Comparison of ENCODE assay signal across 13 cellular contexts in the genomic region with DNA sequence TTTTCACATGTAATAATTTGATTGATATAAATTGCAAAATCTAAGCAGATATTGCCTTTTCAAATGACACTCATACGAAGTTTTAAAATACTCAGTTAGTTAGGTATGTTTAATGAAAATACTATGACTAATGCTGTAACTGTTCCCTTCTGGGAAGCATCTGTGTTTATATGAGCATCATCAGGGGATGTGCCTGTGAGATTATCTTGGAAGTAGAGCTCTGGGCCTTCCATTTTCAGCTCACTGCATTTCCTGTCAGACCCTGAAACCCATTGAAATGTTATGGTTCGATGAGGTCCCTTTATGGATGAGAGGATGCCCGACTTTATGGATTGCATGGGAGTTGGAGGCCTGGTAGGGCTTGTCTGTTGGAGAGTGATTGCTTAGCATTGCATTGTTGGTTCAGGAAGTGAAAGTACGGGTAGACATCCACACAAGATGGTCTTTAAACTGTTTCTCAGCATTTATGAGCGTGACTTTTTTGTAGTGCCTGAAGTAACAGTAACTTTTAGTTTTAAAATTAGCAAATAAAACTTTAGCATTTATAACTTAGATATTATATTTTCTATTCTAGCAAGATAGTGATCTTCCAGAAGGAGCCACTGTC. TPM values are rescaled to one million over a fixed set of nuclear protein-coding genes. Genes with fewer than 3 reads are reported as not detected.
DNase-seq lines count a peak whose midpoint lies in the region; ATAC-seq and TF ChIP-seq lines count a peak whose summit lies in the region.
"Had no signal": no experiment of that assay in that cellular context is flagged by ENCODE, and none has a peak within 500 bp of the region (broad histone marks: within the 10 kb centered on the region; RNA-seq: fewer than 3 reads in every experiment).

No MANE protein-coding gene starts in this region.

- intact Hi-C loops in lower leg skin (cut with DNase I; ENCODE audit: low total_unique reads): no loop called here

- DNase-seq in Ammon's horn (ENCODE audit: low spot score) (peak; percentile 4), LHCN-M2 (ENCODE audit: low read depth) (peak; percentile 78), choroid plexus epithelial cell (ENCODE audit: low read depth) (peak; percentile 86), lung microvascular endothelial cell (ENCODE audit: low read depth in 2 of 2) (peak; percentile 74 to 97), type B pancreatic cell (ENCODE audit: extremely low spot score, unreplicated experiment) (no peak), lower leg skin (ENCODE audit: low spot score in 2 of 2) (no peak)
- DNase-seq in activated naive CD4-positive, alpha-beta T cell treated with anti-CD3 and anti-CD28 coated beads, Interleukin-2, amount 50 U/mL, for 72 hours (ENCODE audit: low spot score in 2 of 2): no peak
- DNase-seq: activated CD4-positive, alpha-beta T cell treated with anti-CD3 and anti-CD28 coated beads for 48 hours; KBM-7; NCI-H446 treated with DMSO at 0.1 percent for 48 hours; small intestine; stimulated activated CD8-positive, alpha-beta memory T cell treated with anti-CD3 and anti-CD28 coated beads, Interleukin-4, amount 100 ng/mL, for 48 hours had no signal

- 81 to 82% methylated on average over 5 of the region's 5 CpGs for WGBS in lower leg skin, 2 donors

- TF ChIP-seq CTCF in choroid plexus epithelial cell (conservative IDR thresholded peaks at IDR 0.05; ENCODE audit: low read depth, low read length): no peak
- no peak for TF ChIP-seq CTCF in type B pancreatic cell (conservative IDR thresholded peaks at IDR 0.05)
- no peak for TF ChIP-seq CTCF in lower leg skin (IDR thresholded peaks at IDR 0.05)

- no peak for TF ChIP-seq POLR2A in lower leg skin (IDR thresholded peaks at IDR 0.05)

- H3K27ac Mint-ChIP-seq in activated naive CD4-positive, alpha-beta T cell treated with anti-CD3 and anti-CD28 coated beads, Interleukin-2, amount 50 U/mL, for 72 hours: no peak overlapping the region
- H3K27ac Mint-ChIP-seq in type B pancreatic cell: no peak overlapping the region

- H3K4me3 ChIP-seq in choroid plexus epithelial cell (ENCODE audit: low read depth, low read length): no peak overlapping the region
- no peak overlapping the region for H3K4me3 ChIP-seq in lower leg skin (ENCODE audit: low read depth, poor library complexity, severe bottlenecking)

- H3K4me1 Mint-ChIP-seq in type B pancreatic cell (ENCODE audit: unreplicated experiment): no peaks in the 10 kb centered on the region

- H3K36me3 Mint-ChIP-seq in activated naive CD4-positive, alpha-beta T cell treated with anti-CD3 and anti-CD28 coated beads, Interleukin-2, amount 50 U/mL, for 72 hours: peaks cover 12 to 35% of the 10 kb centered on the region in 2 donors
- H3K36me3 Mint-ChIP-seq in type B pancreatic cell: peaks cover 56% of the 10 kb centered on the region

- H3K27me3 Mint-ChIP-seq in type B pancreatic cell: no peaks in the 10 kb centered on the region

- no peak for ATAC-seq in activated naive CD4-positive, alpha-beta T cell treated with anti-CD3 and anti-CD28 coated beads, Interleukin-2, amount 50 U/mL, for 72 hours
- no peak for ATAC-seq in GM19395 (IDR thresholded peaks at IDR 0.05; ENCODE audit: unreplicated experiment)

- no peak overlapping the region for H3K4me3 Mint-ChIP-seq in type B pancreatic cell

- H3K9me3 Mint-ChIP-seq in activated naive CD4-positive, alpha-beta T cell treated with anti-CD3 and anti-CD28 coated beads, Interleukin-2, amount 50 U/mL, for 72 hours: no peaks in the 10 kb centered on the region
- no peaks in the 10 kb centered on the region for H3K9me3 Mint-ChIP-seq in type B pancreatic cell

RNA-seq across cellular contexts. Expression of a gene that starts 28.7 kb away (rescaled TPM):
- 44.6 and 48.2 TPM in 2 replicates for total RNA-seq in LHCN-M2 (2014; rRNA removed)
- 44.5 TPM for polyA plus RNA-seq in LHCN-M2 (2012)
- total RNA-seq in lung microvascular endothelial cell: 141 and 158 TPM in 2 replicates
- total RNA-seq in activated naive CD4-positive, alpha-beta T cell treated with anti-CD3 and anti-CD28 coated beads, Interleukin-2, amount 50 U/mL, for 72 hours: 100 to 1,000 TPM; 109 to 110 TPM
- 79.2 and 94.6 TPM in 2 replicates for total RNA-seq in type B pancreatic cell (ENCODE audit: low replicate concordance)
- total RNA-seq in lower leg skin: 10 to 100 TPM; 52.6 to 67.6 (median 59.7) TPM

RNA-seq across cellular contexts. Expression of a gene that starts 28.9 kb away (rescaled TPM):
- total RNA-seq in LHCN-M2 (2014; rRNA removed): 4.2 and 5.7 TPM in 2 replicates
- polyA plus RNA-seq in LHCN-M2 (2012): 3.9 TPM
- total RNA-seq in lung microvascular endothelial cell: under 0.01 and 0.22 TPM in 2 replicates
- under 1 TPM; 0.19 to 0.36 TPM for total RNA-seq in activated naive CD4-positive, alpha-beta T cell treated with anti-CD3 and anti-CD28 coated beads, Interleukin-2, amount 50 U/mL, for 72 hours
- total RNA-seq in type B pancreatic cell (ENCODE audit: low replicate concordance): 2.4 and 3.2 TPM in 2 replicates
- total RNA-seq in lower leg skin: 1 to 10 TPM; 1.1 to 6.2 (median 4.1) TPM

RNA-seq across cellular contexts. Expression of a gene that starts 29.2 kb away (rescaled TPM):
- total RNA-seq in LHCN-M2 (2014; rRNA removed) (110 and 113 TPM in 2 replicates), lung microvascular endothelial cell (12.0 and 17.5 TPM in 2 replicates), type B pancreatic cell (ENCODE audit: low replicate concordance) (29.7 and 48.7 TPM in 2 replicates), lower leg skin (100 to 1,000 TPM in 1 of 4 donors, 10 to 100 TPM in 3; 64.3 to 137 (median 83.2) TPM)
- polyA plus RNA-seq in LHCN-M2 (2012): 37.0 TPM
- 10 to 100 TPM; 22.7 to 33.4 TPM for total RNA-seq in activated naive CD4-positive, alpha-beta T cell treated with anti-CD3 and anti-CD28 coated beads, Interleukin-2, amount 50 U/mL, for 72 hours

Comparison
In these comparisons a context has a peak if more than half of its experiments do, and no peak if none do; other contexts are left out.
1. DNase-seq: peak in Ammon's horn (single experiment), LHCN-M2 (single experiment), choroid plexus epithelial cell (single experiment) and lung microvascular endothelial cell (2 of 2); none in activated naive CD4-positive, alpha-beta T cell treated with anti-CD3 and anti-CD28 coated beads, Interleukin-2, amount 50 U/mL, for 72 hours (0 of 2), type B pancreatic cell (single experiment) and lower leg skin (0 of 2).